In the genomic region with DNA sequence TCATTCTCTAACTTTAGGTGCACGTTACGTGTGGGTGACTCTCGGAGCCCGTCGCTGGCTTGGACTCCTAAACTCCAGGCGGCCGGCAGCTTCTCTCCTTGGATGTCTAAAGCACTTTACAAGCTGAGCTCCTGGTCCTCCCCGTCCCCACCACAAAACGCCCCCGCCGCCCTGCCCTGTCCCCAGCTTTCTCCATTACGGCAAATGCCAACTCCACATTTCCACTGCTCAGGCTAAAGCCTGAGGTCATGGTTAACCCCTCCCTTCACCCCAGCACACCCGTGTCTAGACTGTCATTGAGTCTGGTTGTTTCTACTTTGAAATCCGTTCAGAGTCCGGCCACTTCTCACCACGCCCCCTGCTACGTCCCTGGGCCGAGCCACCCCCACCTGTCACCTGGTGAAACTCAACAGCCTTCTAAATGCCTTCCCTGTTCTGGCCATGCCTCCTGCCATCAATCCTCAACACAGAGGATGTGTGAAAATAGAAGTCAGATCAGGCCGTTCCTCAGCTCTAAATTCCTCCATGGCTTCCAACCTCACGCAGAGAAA, we compare ENCODE assay signal across 1 cellular context.
TF ChIP-seq lines count a peak whose summit lies in the region.

No MANE protein-coding gene starts in this region.

TF ChIP-seq in HepG2, 621 proteins besides CTCF, POLR2A, EP300 and RAD21 (continued from another document):
- TF ChIP-seq KMT2B (CRISPR knock-in tag; IDR thresholded peaks at IDR 0.05) (peak; percentile 26; the same call in 1 of the 2 replicates), ZFX (CRISPR knock-in tag; IDR thresholded peaks at IDR 0.05; ENCODE audit: low read depth) (peak; percentile 9; the same call in 1 of the 2 replicates)
- TF ChIP-seq, protein P1, sequence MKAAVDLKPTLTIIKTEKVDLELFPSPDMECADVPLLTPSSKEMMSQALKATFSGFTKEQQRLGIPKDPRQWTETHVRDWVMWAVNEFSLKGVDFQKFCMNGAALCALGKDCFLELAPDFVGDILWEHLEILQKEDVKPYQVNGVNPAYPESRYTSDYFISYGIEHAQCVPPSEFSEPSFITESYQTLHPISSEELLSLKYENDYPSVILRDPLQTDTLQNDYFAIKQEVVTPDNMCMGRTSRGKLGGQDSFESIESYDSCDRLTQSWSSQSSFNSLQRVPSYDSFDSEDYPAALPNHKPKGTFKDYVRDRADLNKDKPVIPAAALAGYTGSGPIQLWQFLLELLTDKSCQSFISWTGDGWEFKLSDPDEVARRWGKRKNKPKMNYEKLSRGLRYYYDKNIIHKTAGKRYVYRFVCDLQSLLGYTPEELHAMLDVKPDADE (CRISPR knock-in tag; IDR thresholded peaks at IDR 0.05) = no peak
- TF ChIP-seq, protein P2, sequence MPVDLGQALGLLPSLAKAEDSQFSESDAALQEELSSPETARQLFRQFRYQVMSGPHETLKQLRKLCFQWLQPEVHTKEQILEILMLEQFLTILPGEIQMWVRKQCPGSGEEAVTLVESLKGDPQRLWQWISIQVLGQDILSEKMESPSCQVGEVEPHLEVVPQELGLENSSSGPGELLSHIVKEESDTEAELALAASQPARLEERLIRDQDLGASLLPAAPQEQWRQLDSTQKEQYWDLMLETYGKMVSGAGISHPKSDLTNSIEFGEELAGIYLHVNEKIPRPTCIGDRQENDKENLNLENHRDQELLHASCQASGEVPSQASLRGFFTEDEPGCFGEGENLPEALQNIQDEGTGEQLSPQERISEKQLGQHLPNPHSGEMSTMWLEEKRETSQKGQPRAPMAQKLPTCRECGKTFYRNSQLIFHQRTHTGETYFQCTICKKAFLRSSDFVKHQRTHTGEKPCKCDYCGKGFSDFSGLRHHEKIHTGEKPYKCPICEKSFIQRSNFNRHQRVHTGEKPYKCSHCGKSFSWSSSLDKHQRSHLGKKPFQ (CRISPR knock-in tag; IDR thresholded peaks at IDR 0.05; ENCODE audit: insufficient replicate concordance) = no peak
- TF ChIP-seq, protein P3, sequence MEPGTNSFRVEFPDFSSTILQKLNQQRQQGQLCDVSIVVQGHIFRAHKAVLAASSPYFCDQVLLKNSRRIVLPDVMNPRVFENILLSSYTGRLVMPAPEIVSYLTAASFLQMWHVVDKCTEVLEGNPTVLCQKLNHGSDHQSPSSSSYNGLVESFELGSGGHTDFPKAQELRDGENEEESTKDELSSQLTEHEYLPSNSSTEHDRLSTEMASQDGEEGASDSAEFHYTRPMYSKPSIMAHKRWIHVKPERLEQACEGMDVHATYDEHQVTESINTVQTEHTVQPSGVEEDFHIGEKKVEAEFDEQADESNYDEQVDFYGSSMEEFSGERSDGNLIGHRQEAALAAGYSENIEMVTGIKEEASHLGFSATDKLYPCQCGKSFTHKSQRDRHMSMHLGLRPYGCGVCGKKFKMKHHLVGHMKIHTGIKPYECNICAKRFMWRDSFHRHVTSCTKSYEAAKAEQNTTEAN (CRISPR knock-in tag; conservative IDR thresholded peaks at IDR 0.05) = 0 out of 2 replicates have a peak, but pooled peaks have one; percentile 31
- TF ChIP-seq, protein P4, sequence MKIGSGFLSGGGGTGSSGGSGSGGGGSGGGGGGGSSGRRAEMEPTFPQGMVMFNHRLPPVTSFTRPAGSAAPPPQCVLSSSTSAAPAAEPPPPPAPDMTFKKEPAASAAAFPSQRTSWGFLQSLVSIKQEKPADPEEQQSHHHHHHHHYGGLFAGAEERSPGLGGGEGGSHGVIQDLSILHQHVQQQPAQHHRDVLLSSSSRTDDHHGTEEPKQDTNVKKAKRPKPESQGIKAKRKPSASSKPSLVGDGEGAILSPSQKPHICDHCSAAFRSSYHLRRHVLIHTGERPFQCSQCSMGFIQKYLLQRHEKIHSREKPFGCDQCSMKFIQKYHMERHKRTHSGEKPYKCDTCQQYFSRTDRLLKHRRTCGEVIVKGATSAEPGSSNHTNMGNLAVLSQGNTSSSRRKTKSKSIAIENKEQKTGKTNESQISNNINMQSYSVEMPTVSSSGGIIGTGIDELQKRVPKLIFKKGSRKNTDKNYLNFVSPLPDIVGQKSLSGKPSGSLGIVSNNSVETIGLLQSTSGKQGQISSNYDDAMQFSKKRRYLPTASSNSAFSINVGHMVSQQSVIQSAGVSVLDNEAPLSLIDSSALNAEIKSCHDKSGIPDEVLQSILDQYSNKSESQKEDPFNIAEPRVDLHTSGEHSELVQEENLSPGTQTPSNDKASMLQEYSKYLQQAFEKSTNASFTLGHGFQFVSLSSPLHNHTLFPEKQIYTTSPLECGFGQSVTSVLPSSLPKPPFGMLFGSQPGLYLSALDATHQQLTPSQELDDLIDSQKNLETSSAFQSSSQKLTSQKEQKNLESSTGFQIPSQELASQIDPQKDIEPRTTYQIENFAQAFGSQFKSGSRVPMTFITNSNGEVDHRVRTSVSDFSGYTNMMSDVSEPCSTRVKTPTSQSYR (CRISPR knock-in tag; IDR thresholded peaks at IDR 0.05; ENCODE audit: borderline replicate concordance) = peak; percentile 53; the same call in 1 of the 2 replicates
